17 cellular contexts compared by ENCODE assay signal in genomic region chr1:28888915-28889314, GRCh38. TPM values are rescaled to one million over a fixed set of nuclear protein-coding genes. Genes with fewer than 3 reads are reported as not detected.
DNase-seq lines count a peak whose midpoint lies in the region; ATAC-seq, FAIRE-seq and TF ChIP-seq lines count a peak whose summit lies in the region.
"Had no signal": no experiment of that assay in that cellular context is flagged by ENCODE, and none has a peak within 500 bp of the region (broad histone marks: within the 10 kb centered on the region; RNA-seq: fewer than 3 reads in every experiment).

No MANE protein-coding gene starts in this region.

- no peak for FAIRE-seq in HepG2 (lab: Jason Lieb, UNC)
- no peak for FAIRE-seq in H1 (lab: Jason Lieb, UNC)
- FAIRE-seq: H54 had no signal

- H3K14ac ChIP-seq in H1 (ENCODE audit: insufficient read length): no peak overlapping the region

- no peak overlapping the region for H2BK120ac ChIP-seq in H1 (replicated peaks; ENCODE audit: low read depth, low read length)

- H4K91ac ChIP-seq in H1 (replicated peaks; ENCODE audit: insufficient read length, low read length): no peak overlapping the region

- ATAC-seq in HepG2: no peak
- no peak for ATAC-seq in right lobe of liver
- ATAC-seq in HG03571 (IDR thresholded peaks at IDR 0.05; ENCODE audit: unreplicated experiment): no peak
- no peak for ATAC-seq in HG03159 (IDR thresholded peaks at IDR 0.05; ENCODE audit: unreplicated experiment)

- POLR2A ChIA-PET in HepG2 (lab: Yijun Ruan, JAX): interaction anchor here (1.5 kb wide), 1 partner anchor 95 kb away, joined by 7 read pairs; no protein-coding TSS in a partner anchor
- POLR2A ChIA-PET in H1 (lab: Charles Lee; ENCODE audit: partially characterized antibody): interaction anchor here (0.7 to 1.9 kb wide), 5 partner anchors 11 to 233 kb away, joined by 3 to 7 read pairs (median 4); partner anchors contain the start of gene EPB41

- no peak overlapping the region for H4K8ac ChIP-seq in H1 (ENCODE audit: extremely low read depth, insufficient read depth, low read length)

- H3K4me3 ChIP-seq in HepG2 (replicated peaks in 1 of 3; ENCODE audit: insufficient read depth in 1 of 3, low read depth in 2 of 3, low read length in 3 of 3) (no peak overlapping the region), right lobe of liver (no peak overlapping the region), SK-N-MC (peak overlapping the region; percentile 30; the same call in 1 of the 2 replicates), H1 (ENCODE audit: extremely low read depth in 1 of 4, insufficient read depth in 2 of 4, low read depth in 3 of 4, low read length in 4 of 4) (no peak overlapping the region), uterus (no peak overlapping the region)

- H3K27ac ChIP-seq in HepG2 (ENCODE audit: extremely low read length, insufficient read depth, low read length) (no peak overlapping the region), right lobe of liver (no peak overlapping the region), SK-N-MC (no peak overlapping the region), H1 (ENCODE audit: low read depth, low read length) (no peak overlapping the region), uterus (no peak overlapping the region)
- H3K27ac ChIP-seq: HL-60, ovary had no signal

- peaks cover 36% of the 10 kb centered on the region for H3K4me1 ChIP-seq in HepG2 (ENCODE audit: insufficient read depth, low read length)
- H3K4me1 ChIP-seq in right lobe of liver: peaks cover 0 to 21% (median 6%) of the 10 kb centered on the region in 4 donors
- H3K4me1 ChIP-seq in H1 (replicated peaks in 1 of 4; ENCODE audit: control insufficient read depth in 3 of 4, insufficient read depth in 4 of 4, low read length in 3 of 4): peaks cover 12 to 20% (median 16%) of the 10 kb centered on the region in 4 experiments
- no peaks in the 10 kb centered on the region for H3K4me1 ChIP-seq in uterus

- H3K79me2 ChIP-seq in HepG2 (ENCODE audit: insufficient read depth, low read length): peaks cover 13% of the 10 kb centered on the region
- H3K79me2 ChIP-seq in H1 (ENCODE audit: control insufficient read depth in 1 of 2, insufficient read depth in 2 of 2, low read length in 2 of 2): no peaks in the 10 kb centered on the region

- H3K36me3 ChIP-seq in HepG2 (replicated peaks in 1 of 2; ENCODE audit: control insufficient read depth in 1 of 2, insufficient read depth in 2 of 2, low read length in 2 of 2): peaks cover 0 to 8% of the 10 kb centered on the region in 2 experiments; a peak in 3 of 5 replicates
- H3K36me3 ChIP-seq in right lobe of liver: no peaks in the 10 kb centered on the region
- peaks cover 6% of the 10 kb centered on the region for H3K36me3 ChIP-seq in SK-N-MC (ENCODE audit: insufficient read depth, low read length)
- H3K36me3 ChIP-seq in H1 (ENCODE audit: control insufficient read depth in 2 of 4, insufficient read depth in 4 of 4, low read length in 3 of 4): no peaks in the 10 kb centered on the region
- no peaks in the 10 kb centered on the region for H3K36me3 ChIP-seq in uterus
- H3K36me3 ChIP-seq: ovary, sigmoid colon had no signal

- H3K4ac ChIP-seq in H1 (replicated peaks; ENCODE audit: insufficient read length, low read depth, low read length): no peak overlapping the region

- H2BK5ac ChIP-seq in H1 (ENCODE audit: low read depth, low read length): no peak overlapping the region

- TF ChIP-seq RAD21 in HepG2 (CRISPR knock-in tag; IDR thresholded peaks at IDR 0.05) (no peak), H1 (IDR thresholded peaks at IDR 0.05 in 1 of 2, conservative IDR thresholded peaks at IDR 0.05 in 1 of 2; ENCODE audit: low read depth in 2 of 2, low read length in 2 of 2) (no peak)

- CTCF ChIA-PET in HepG2 (lab: Yijun Ruan, JAX; ENCODE audit: low intra/inter-chr PET ratio, low total read pairs) (no interaction called here), H1 (lab: Charles Lee; ENCODE audit: partially characterized antibody) (interaction anchor here (0.7 to 12.1 kb wide), 6 partner anchors 11 to 144 kb away, joined by 3 to 130 read pairs (median 5); no protein-coding TSS in a partner anchor)

- H2AFZ ChIP-seq in HepG2 (ENCODE audit: low read length): no peak overlapping the region
- H2AFZ ChIP-seq in H1 (ENCODE audit: low read length): no peak overlapping the region

- no peaks in the 10 kb centered on the region for H3K79me1 ChIP-seq in H1 (ENCODE audit: low read depth, low read length)

- no peaks in the 10 kb centered on the region; the same call in 1 of the 2 replicates for H4K20me1 ChIP-seq in HepG2 (ENCODE audit: insufficient read depth, low read length)
- H4K20me1 ChIP-seq in H1 (replicated peaks in 1 of 2; ENCODE audit: control insufficient read depth in 1 of 2, insufficient read depth in 2 of 2, low read length in 2 of 2): no peaks in the 10 kb centered on the region

- H3K9ac ChIP-seq in HepG2 (ENCODE audit: insufficient read depth, low read depth, low read length): no peak overlapping the region
- H3K9ac ChIP-seq in SK-N-MC (ENCODE audit: insufficient read length): no peak overlapping the region
- no peak overlapping the region for H3K9ac ChIP-seq in H1 (replicated peaks in 1 of 4; ENCODE audit: extremely low read depth in 1 of 4, low read depth in 3 of 4, low read length in 3 of 4)

- BruUV-seq in HepG2 (replicated peaks; lab: Mats Ljungman, UMichigan): no TSS peak

- H3K27me3 ChIP-seq in HepG2 (ENCODE audit: control insufficient read depth in 1 of 2, insufficient read depth in 2 of 2, low read length in 2 of 2): no peaks in the 10 kb centered on the region; a peak in 1 of 5 replicates
- H3K27me3 ChIP-seq in right lobe of liver: no peaks in the 10 kb centered on the region
- peaks cover 0 to 11% (median 6%) of the 10 kb centered on the region in 4 experiments; a peak in 4 of 7 replicates for H3K27me3 ChIP-seq in H1 (replicated peaks in 1 of 4; ENCODE audit: control insufficient read depth in 3 of 4, extremely low read depth in 1 of 4, insufficient read depth in 3 of 4, low read length in 3 of 4)
- no peaks in the 10 kb centered on the region for H3K27me3 ChIP-seq in uterus
- H3K27me3 ChIP-seq: ovary, sigmoid colon had no signal

- H2BK12ac ChIP-seq in H1 (ENCODE audit: low read depth, low read length): peak overlapping the region; percentile 14; the same call in 1 of the 2 replicates

- no peak overlapping the region for H2BK15ac ChIP-seq in H1 (ENCODE audit: low read length)

- intact Hi-C loops in HepG2 (cut with micrococcal nuclease; ENCODE audit: unreplicated experiment) (loop anchor here (5.0 to 10.0 kb wide), 2 partner anchors 236 to 293 kb away; partner anchors contain the start of genes SRSF4 and TMEM200B), right lobe of liver (cut with DNase I) (loop anchor here in 1 of 2 donors (10.0 kb wide), 1 partner anchor 316 kb away; no protein-coding TSS in a partner anchor), uterus (cut with DNase I; ENCODE audit: low total_unique reads) (no loop called here)

- H2BK20ac ChIP-seq in H1 (ENCODE audit: low read length): no peak overlapping the region

- no peaks in the 10 kb centered on the region for H3K9me3 ChIP-seq in HepG2 (ENCODE audit: low read length)
- H3K9me3 ChIP-seq in right lobe of liver: no peaks in the 10 kb centered on the region
- H3K9me3 ChIP-seq in SK-N-MC (ENCODE audit: low read depth, low read length): no peaks in the 10 kb centered on the region
- no peaks in the 10 kb centered on the region for H3K9me3 ChIP-seq in H1 (ENCODE audit: insufficient read depth in 2 of 2, low read depth in 1 of 2, low read length in 1 of 2)
- H3K9me3 ChIP-seq in uterus: no peaks in the 10 kb centered on the region
- H3K9me3 ChIP-seq: ovary, sigmoid colon had no signal

- H3K4me2 ChIP-seq in HepG2 (ENCODE audit: low read depth, low read length) (0 out of 2 replicates have a peak overlapping the region, but pooled peaks have one; percentile 7), H1 (ENCODE audit: insufficient read depth in 1 of 2, low read depth in 2 of 2, low read length in 2 of 2) (no peak overlapping the region; a peak in 1 of 4 replicates)

- TF ChIP-seq POLR2A in HepG2 (IDR thresholded peaks at IDR 0.05; ENCODE audit: insufficient read depth in 1 of 2, low read depth in 2 of 2, low read length in 2 of 2): no peak
- no peak for TF ChIP-seq POLR2A in right lobe of liver (IDR thresholded peaks at IDR 0.05)
- TF ChIP-seq POLR2A in H1 (IDR thresholded peaks at IDR 0.05; ENCODE audit: control extremely low read depth in 1 of 2, low read depth in 2 of 2, low read length in 2 of 2): no peak
- no peak for TF ChIP-seq POLR2A in uterus (IDR thresholded peaks at IDR 0.05)

- 96% methylated on average over 7 of the region's 7 CpGs for WGBS in HepG2 (ENCODE audit: low lambda C conversion rate)
- 80% methylated on average over 4 of the region's 7 CpGs for WGBS in right lobe of liver (ENCODE audit: insufficient coverage, low coverage, low lambda C conversion rate, missing lambda C conversion rate)
- WGBS in H1 (ENCODE audit: extremely low coverage in 1 of 2, insufficient coverage in 1 of 2, insufficient read length in 1 of 2, insufficient replicate concordance in 2 of 2, low coverage in 1 of 2, low lambda C conversion rate in 2 of 2, missing lambda C conversion rate in 1 of 2), 2 experiments: 92% methylated on average over 7 of the region's 7 CpGs; no CpG with 5 or more reads in 1 of the 2 experiments

- in situ Hi-C loops in HepG2 (cut with HindIII; ENCODE audit: extremely low pct_ligation_motif_present, low pct_unique_long_range_greater_than_20kb): loop anchor here (10.0 kb wide), 2 partner anchors 96 to 236 kb away; partner anchors contain the start of gene TMEM200B

- no peak overlapping the region for H3K18ac ChIP-seq in H1 (ENCODE audit: extremely low read depth, low read length)

- H3K23ac ChIP-seq in H1 (ENCODE audit: insufficient read length): no peak overlapping the region

- TF ChIP-seq CTCF in HepG2 (CRISPR knock-in tag; IDR thresholded peaks at IDR 0.05): no peak
- no peak for TF ChIP-seq CTCF in right lobe of liver (IDR thresholded peaks at IDR 0.05)
- TF ChIP-seq CTCF in H1 (IDR thresholded peaks at IDR 0.05; ENCODE audit: control extremely low read depth in 1 of 3, insufficient read depth in 1 of 3, low read depth in 1 of 3, low read length in 3 of 3): no peak
- TF ChIP-seq CTCF in uterus (IDR thresholded peaks at IDR 0.05): no peak

- no peak overlapping the region for H2AK5ac ChIP-seq in H1 (ENCODE audit: low read depth, low read length)

- TF ChIP-seq EP300 in HepG2 (IDR thresholded peaks at IDR 0.05; ENCODE audit: low read depth in 2 of 2, low read length in 2 of 2) (no peak), HepG2 (CRISPR knock-in tag; IDR thresholded peaks at IDR 0.05; ENCODE audit: borderline replicate concordance) (no peak), H1 (IDR thresholded peaks at IDR 0.05; ENCODE audit: borderline replicate concordance in 1 of 2, low read depth in 2 of 2, low read length in 2 of 2) (no peak)

- H4K5ac ChIP-seq in H1 (ENCODE audit: insufficient read length, low read depth, low read length): no peak overlapping the region

- no peak for DNase-seq in HepG2 (ENCODE audit: low spot score)
- DNase-seq in right lobe of liver: no peak
- DNase-seq in SK-N-MC (ENCODE audit: low read depth, low spot score): no peak
- DNase-seq in H1 (ENCODE audit: low read depth in 1 of 2, low spot score in 2 of 2): no peak
- DNase-seq in uterus: no peak
- DNase-seq: cerebellar nuclear complex; effector CD4-positive, alpha-beta T cell; NCI-H2081; NCI-H524; SHP77 treated with DMSO at 0.1 percent for 48 hours; sigmoid colon; T-helper 9 cell had no signal

- H3K23me2 ChIP-seq in H1 (ENCODE audit: low read depth, low read length): peaks cover 16% of the 10 kb centered on the region; the same call in 1 of the 2 replicates

- no peak overlapping the region for H3K56ac ChIP-seq in H1 (replicated peaks; ENCODE audit: insufficient read length, low read depth, low read length)

RNA-seq across cellular contexts. Expression of gene EPB41, which starts 25.5 kb away (rescaled TPM):
- total RNA-seq in HepG2 (2016; rRNA removed; fragmentation: Illumina TruSeq; extraction: Trizol): 34.5 and 51.4 TPM in 2 replicates
- total RNA-seq in HepG2 (2016; cell fraction: cytosol; rRNA removed; fragmentation: Illumina TruSeq; extraction: Trizol; ENCODE audit: low read depth): 9.0 and 9.5 TPM in 2 replicates
- 34.2 and 48.2 TPM in 2 replicates for total RNA-seq in HepG2 (2016; cell fraction: insoluble cytoplasmic fraction; rRNA removed; fragmentation: Illumina TruSeq; extraction: Trizol)
- total RNA-seq in HepG2 (2016; cell fraction: membrane; rRNA removed; fragmentation: Illumina TruSeq; extraction: Trizol): 15.6 and 16.3 TPM in 2 replicates
- 27.9 and 32.7 TPM in 2 replicates for total RNA-seq in HepG2 (2016; cell fraction: nucleus; rRNA removed; fragmentation: Illumina TruSeq; extraction: Trizol)
- 38.5 and 46.7 TPM in 2 replicates for polyA plus RNA-seq in HepG2 (2011; rRNA removed)
- polyA plus RNA-seq in HepG2 (2011; cell fraction: cytosol; rRNA removed): 23.2 and 32.0 TPM in 2 replicates
- polyA plus RNA-seq in HepG2 (2011; cell fraction: nucleus; rRNA removed): 25.8 and 30.0 TPM in 2 replicates
- 22.0 and 22.4 TPM in 2 replicates for polyA plus RNA-seq in HepG2 (2012)
- polyA plus RNA-seq in HepG2 (2016; cell fraction: cytosol; fragmentation: Illumina TruSeq; extraction: Trizol; ENCODE audit: low read depth): 0.94 and 1.2 TPM in 2 replicates
- 30.5 and 31.1 TPM in 2 replicates for polyA plus RNA-seq in HepG2 (2016; cell fraction: insoluble cytoplasmic fraction; fragmentation: Illumina TruSeq; extraction: Trizol; ENCODE audit: low read depth)
- 4.9 and 5.6 TPM in 2 replicates for polyA plus RNA-seq in HepG2 (2016; cell fraction: membrane; fragmentation: Illumina TruSeq; extraction: Trizol; ENCODE audit: low read depth)
- polyA plus RNA-seq in HepG2 (2016; cell fraction: nucleus; fragmentation: Illumina TruSeq; extraction: Trizol; ENCODE audit: insufficient read depth, low read depth): 29.4 and 29.5 TPM in 2 replicates
- polyA minus RNA-seq in HepG2 (2011; rRNA and poly(A)+ RNA removed; ENCODE audit: low replicate concordance): 24.7 and 34.0 TPM in 2 replicates
- 34.3 and 35.4 TPM in 2 replicates for polyA minus RNA-seq in HepG2 (2011; cell fraction: cytosol; rRNA and poly(A)+ RNA removed)
- 56.5 and 61.2 TPM in 2 replicates for polyA minus RNA-seq in HepG2 (2011; cell fraction: nucleus; rRNA and poly(A)+ RNA removed)
- 10 to 100 TPM; 35.3 to 58.7 (median 49.2) TPM for total RNA-seq in right lobe of liver
- 106 and 109 TPM in 2 replicates for total RNA-seq in H1 (2021; fragmentation: NEBNext Ultra II Directional; extraction: Animal tissue kit (Norgen Biotek cat#: 25700))
- polyA plus RNA-seq in H1 (2011; rRNA removed): 35.5 and 36.7 TPM in 2 replicates
- polyA plus RNA-seq in H1 (2011; cell fraction: cytosol; rRNA removed): 58.6 TPM
- polyA plus RNA-seq in H1 (2011; cell fraction: nucleus; rRNA removed): 36.4 TPM
- 50.2 to 77.7 TPM (median 59.5 TPM) in 4 replicates for polyA plus RNA-seq in H1 (2012, experiment 1 of 2)
- 5.6 TPM for polyA plus RNA-seq in H1 (2012, experiment 2 of 2)
- 46.2 TPM for polyA plus RNA-seq in H1 (2013, experiment 1 of 2)
- 48.2 TPM for polyA plus RNA-seq in H1 (2013, experiment 2 of 2)
- 75.8 and 125 TPM in 2 replicates for polyA minus RNA-seq in H1 (2011; rRNA and poly(A)+ RNA removed)
- 71.1 TPM for polyA minus RNA-seq in H1 (2011; cell fraction: cytosol; rRNA and poly(A)+ RNA removed)
- 81.0 TPM for polyA minus RNA-seq in H1 (2011; cell fraction: nucleus; rRNA and poly(A)+ RNA removed)
- total RNA-seq in uterus: 1,000 to 10,000 TPM in 1 of 4 donors, 10 to 100 TPM in 3; 16.2 to 1,146 (median 45.4) TPM
